13 cellular contexts compared by ENCODE assay signal in the genomic region with DNA sequence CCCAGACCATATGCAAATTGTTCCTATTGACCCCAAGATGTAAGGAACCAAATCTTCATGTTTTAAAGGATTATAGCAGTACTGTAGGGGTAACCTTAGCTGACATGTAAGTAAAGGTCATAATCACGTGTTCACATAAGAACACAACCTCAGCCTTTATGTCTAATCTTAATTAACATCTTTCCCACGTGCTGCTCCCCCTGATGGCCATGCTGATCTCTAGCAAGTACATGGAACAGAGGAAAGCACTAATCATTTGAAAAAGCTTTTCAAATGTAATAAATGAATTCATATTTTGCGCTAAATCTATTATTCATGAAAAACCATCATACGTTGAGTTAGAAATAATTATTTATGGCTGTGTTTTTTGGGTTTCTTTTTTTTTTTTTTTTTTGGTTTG. TPM values are rescaled to one million over a fixed set of nuclear protein-coding genes. Genes with fewer than 3 reads are reported as not detected.
DNase-seq lines count a peak whose midpoint lies in the region; ATAC-seq and TF ChIP-seq lines count a peak whose summit lies in the region.
"Had no signal": no experiment of that assay in that cellular context is flagged by ENCODE, and none has a peak within 500 bp of the region (broad histone marks: within the 10 kb centered on the region; RNA-seq: fewer than 3 reads in every experiment).

No MANE protein-coding gene starts in this region.

- CTCF ChIA-PET in BJ (lab: Yijun Ruan, JAX), result interaction anchor here (0.8 to 2.4 kb wide), 7 partner anchors 9 to 151 kb away, joined by 3 to 9 read pairs (median 6); a partner anchor contains a TSS

- no peaks in the 10 kb centered on the region for H4K20me1 ChIP-seq in GM23338 (replicated peaks; ENCODE audit: insufficient read depth)

- POLR2A ChIA-PET in BJ (lab: Charles Lee), result no interaction called here

- no peaks in the 10 kb centered on the region for H3K9me2 ChIP-seq in GM23338 (ENCODE audit: insufficient read depth)

- H3K36me3 Mint-ChIP-seq in GM23338 (ENCODE audit: low read depth), result no peaks in the 10 kb centered on the region
- H3K36me3 Mint-ChIP-seq: memory B cell had no signal

- H2AFZ ChIP-seq in GM23338, result no peak overlapping the region

- H3K27me3 Mint-ChIP-seq in GM23338 (ENCODE audit: insufficient read depth, low read depth, poor library complexity), result no peaks in the 10 kb centered on the region

- TF ChIP-seq CTCF in BJ (IDR thresholded peaks at IDR 0.05; ENCODE audit: insufficient read depth, low read depth, low read length), result peak; percentile 42
- TF ChIP-seq CTCF in GM23338 (conservative IDR thresholded peaks at IDR 0.05; ENCODE audit: low read depth in 2 of 2), result peak; percentile 57 to 64
- peak; percentile 46 for TF ChIP-seq CTCF in fibroblast of mammary gland (conservative IDR thresholded peaks at IDR 0.05; ENCODE audit: control insufficient read depth, insufficient read depth, low read depth, low read length)

- DNase-seq in BJ (ENCODE audit: low read depth), result no peak
- peak; percentile 43 for DNase-seq in GM23338 (ENCODE audit: low spot score)
- peak; percentile 46 for DNase-seq in OCI-M1 (lab: John Stamatoyannopoulos, UW)
- peak; percentile 27 for DNase-seq in fibroblast of mammary gland (ENCODE audit: low read depth)
- no peak for DNase-seq in SJCRH30
- no peak for DNase-seq in NCI-H187 treated with DMSO at 0.1 percent for 48 hours (lab: John Stamatoyannopoulos, UW)
- no peak for DNase-seq in NOMO-1 (lab: John Stamatoyannopoulos, UW; ENCODE audit: unreplicated experiment in 2 of 2)
- no peak for DNase-seq in NCI-H1105 (lab: John Stamatoyannopoulos, UW)
- DNase-seq: activated gamma-delta T cell; NCI-H2081 treated with DMSO at 0.1 percent for 48 hours; spleen; stimulated activated naive CD8-positive, alpha-beta T cell treated with anti-CD3 and anti-CD28 coated beads, Interleukin-15, Interleukin-2, amounts not matched to agents 100 U/mL and 50 U/mL, for 24 hours had no signal

- no peak for ATAC-seq in GM23338
- ATAC-seq: stimulated activated naive CD8-positive, alpha-beta T cell treated with anti-CD3 and anti-CD28 coated beads, Interleukin-15, Interleukin-2, amounts not matched to agents 100 U/mL and 50 U/mL, for 24 hours had no signal

- H3K4me3 ChIP-seq in BJ (ENCODE audit: low read depth, low read length), result no peak overlapping the region
- no peak overlapping the region for H3K4me3 ChIP-seq in GM23338
- no peak overlapping the region for H3K4me3 ChIP-seq in fibroblast of mammary gland (ENCODE audit: control insufficient read depth, low read depth, low read length)
- no peak overlapping the region for H3K4me3 ChIP-seq in SJCRH30
- H3K4me3 ChIP-seq: spleen had no signal

- H3K79me2 ChIP-seq in GM23338 (replicated peaks; ENCODE audit: insufficient read depth), result no peaks in the 10 kb centered on the region

- H3K4me3 Mint-ChIP-seq in GM23338, result no peak overlapping the region
- H3K4me3 Mint-ChIP-seq: memory B cell had no signal

- H3K9me3 Mint-ChIP-seq in GM23338, result no peaks in the 10 kb centered on the region
- H3K9me3 Mint-ChIP-seq: memory B cell had no signal

- H3K4me1 ChIP-seq in GM23338 (ENCODE audit: insufficient read depth), result no peaks in the 10 kb centered on the region
- no peaks in the 10 kb centered on the region for H3K4me1 ChIP-seq in SJCRH30

- no peaks in the 10 kb centered on the region for H3K36me3 ChIP-seq in BJ (ENCODE audit: control insufficient read depth, insufficient read depth, low read length)
- H3K36me3 ChIP-seq in GM23338 (ENCODE audit: insufficient read depth), result no peaks in the 10 kb centered on the region
- no peaks in the 10 kb centered on the region for H3K36me3 ChIP-seq in SJCRH30
- H3K36me3 ChIP-seq: spleen had no signal

- H3K4me2 ChIP-seq in GM23338, result no peak overlapping the region

- no peaks in the 10 kb centered on the region for H3F3A ChIP-seq in GM23338 (replicated peaks; ENCODE audit: low read depth)

- H3K27ac ChIP-seq in GM23338 (ENCODE audit: low read depth), result no peak overlapping the region
- H3K27ac ChIP-seq in SJCRH30, result no peak overlapping the region
- H3K27ac ChIP-seq: spleen had no signal

- no peak overlapping the region for H3K27ac Mint-ChIP-seq in GM23338
- H3K27ac Mint-ChIP-seq: memory B cell had no signal

- no peaks in the 10 kb centered on the region for H3K4me1 Mint-ChIP-seq in GM23338

- H3K9me3 ChIP-seq in SJCRH30 (replicated peaks), result no peaks in the 10 kb centered on the region
- H3K9me3 ChIP-seq: spleen had no signal

- H3K27me3 ChIP-seq in BJ (ENCODE audit: control insufficient read depth, insufficient read depth, low read length) (peaks cover 4% of the 10 kb centered on the region; the same call in 1 of the 2 replicates), GM23338 (ENCODE audit: insufficient read depth) (no peaks in the 10 kb centered on the region), SJCRH30 (no peaks in the 10 kb centered on the region; the same call in 1 of the 2 replicates)
- H3K27me3 ChIP-seq: spleen had no signal

TF ChIP-seq in GM23338, 12 proteins besides CTCF, POLR2A, EP300 and RAD21 (continues in another document):
- TF ChIP-seq, protein P1, sequence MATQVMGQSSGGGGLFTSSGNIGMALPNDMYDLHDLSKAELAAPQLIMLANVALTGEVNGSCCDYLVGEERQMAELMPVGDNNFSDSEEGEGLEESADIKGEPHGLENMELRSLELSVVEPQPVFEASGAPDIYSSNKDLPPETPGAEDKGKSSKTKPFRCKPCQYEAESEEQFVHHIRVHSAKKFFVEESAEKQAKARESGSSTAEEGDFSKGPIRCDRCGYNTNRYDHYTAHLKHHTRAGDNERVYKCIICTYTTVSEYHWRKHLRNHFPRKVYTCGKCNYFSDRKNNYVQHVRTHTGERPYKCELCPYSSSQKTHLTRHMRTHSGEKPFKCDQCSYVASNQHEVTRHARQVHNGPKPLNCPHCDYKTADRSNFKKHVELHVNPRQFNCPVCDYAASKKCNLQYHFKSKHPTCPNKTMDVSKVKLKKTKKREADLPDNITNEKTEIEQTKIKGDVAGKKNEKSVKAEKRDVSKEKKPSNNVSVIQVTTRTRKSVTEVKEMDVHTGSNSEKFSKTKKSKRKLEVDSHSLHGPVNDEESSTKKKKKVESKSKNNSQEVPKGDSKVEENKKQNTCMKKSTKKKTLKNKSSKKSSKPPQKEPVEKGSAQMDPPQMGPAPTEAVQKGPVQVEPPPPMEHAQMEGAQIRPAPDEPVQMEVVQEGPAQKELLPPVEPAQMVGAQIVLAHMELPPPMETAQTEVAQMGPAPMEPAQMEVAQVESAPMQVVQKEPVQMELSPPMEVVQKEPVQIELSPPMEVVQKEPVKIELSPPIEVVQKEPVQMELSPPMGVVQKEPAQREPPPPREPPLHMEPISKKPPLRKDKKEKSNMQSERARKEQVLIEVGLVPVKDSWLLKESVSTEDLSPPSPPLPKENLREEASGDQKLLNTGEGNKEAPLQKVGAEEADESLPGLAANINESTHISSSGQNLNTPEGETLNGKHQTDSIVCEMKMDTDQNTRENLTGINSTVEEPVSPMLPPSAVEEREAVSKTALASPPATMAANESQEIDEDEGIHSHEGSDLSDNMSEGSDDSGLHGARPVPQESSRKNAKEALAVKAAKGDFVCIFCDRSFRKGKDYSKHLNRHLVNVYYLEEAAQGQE (IDR thresholded peaks at IDR 0.05; ENCODE audit: unreplicated experiment), result no peak
- TF ChIP-seq NANOG (IDR thresholded peaks at IDR 0.05; ENCODE audit: borderline replicate concordance) (no peak), STAT1 (IDR thresholded peaks at IDR 0.05; ENCODE audit: unreplicated experiment) (no peak), POLR2AphosphoS5 (IDR thresholded peaks at IDR 0.05; ENCODE audit: low read depth) (no peak), JUNB (IDR thresholded peaks at IDR 0.05; ENCODE audit: unreplicated experiment) (no peak), EZH2phosphoT487 (IDR thresholded peaks at IDR 0.05; ENCODE audit: unreplicated experiment) (no peak), EZH2 (IDR thresholded peaks at IDR 0.05; ENCODE audit: low read depth, unreplicated experiment) (no peak), CREB1 (CRISPR knock-in tag; IDR thresholded peaks at IDR 0.05; ENCODE audit: low read depth) (no peak), ZNF114 (CRISPR knock-in tag; IDR thresholded peaks at IDR 0.05) (no peak), ZNF331 (CRISPR knock-in tag; IDR thresholded peaks at IDR 0.05; ENCODE audit: low read depth) (no peak)
- TF ChIP-seq, protein P2, sequence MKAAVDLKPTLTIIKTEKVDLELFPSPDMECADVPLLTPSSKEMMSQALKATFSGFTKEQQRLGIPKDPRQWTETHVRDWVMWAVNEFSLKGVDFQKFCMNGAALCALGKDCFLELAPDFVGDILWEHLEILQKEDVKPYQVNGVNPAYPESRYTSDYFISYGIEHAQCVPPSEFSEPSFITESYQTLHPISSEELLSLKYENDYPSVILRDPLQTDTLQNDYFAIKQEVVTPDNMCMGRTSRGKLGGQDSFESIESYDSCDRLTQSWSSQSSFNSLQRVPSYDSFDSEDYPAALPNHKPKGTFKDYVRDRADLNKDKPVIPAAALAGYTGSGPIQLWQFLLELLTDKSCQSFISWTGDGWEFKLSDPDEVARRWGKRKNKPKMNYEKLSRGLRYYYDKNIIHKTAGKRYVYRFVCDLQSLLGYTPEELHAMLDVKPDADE (IDR thresholded peaks at IDR 0.05), result no peak

RNA-seq across cellular contexts. Expression of a gene that starts 30.5 kb away (rescaled TPM):
- polyA plus RNA-seq in BJ (2011; rRNA removed) (3.5 and 6.1 TPM in 2 replicates), GM23338 (2016; fragmentation: Nextera tagmentation; extraction: Ambion mirVana) (38.4 and 44.5 TPM in 2 replicates)
- 10.9 and 13.6 TPM in 2 replicates for polyA minus RNA-seq in BJ (2011; rRNA and poly(A)+ RNA removed)
- 55.0 and 65.2 TPM in 2 replicates for total RNA-seq in GM23338 (2014; rRNA removed; shearing (Covaris generic))
- total RNA-seq in SJCRH30 (2014; rRNA removed; shearing (Covaris generic)), result 7.8 and 8.7 TPM in 2 replicates

Comparison
In these comparisons a context has a peak if more than half of its experiments do, and no peak if none do; other contexts are left out.
1. DNase-seq: peak in GM23338 (single experiment), OCI-M1 (single experiment) and fibroblast of mammary gland (single experiment); none in BJ (single experiment), SJCRH30 (0 of 2), NCI-H187 treated with DMSO at 0.1 percent for 48 hours (single experiment), NOMO-1 (0 of 2) and NCI-H1105 (single experiment).
2. Peak in every context shown above with its lines, with median percentiles within 50 percentile points of each other: CTCF ChIP-seq.